Comparison of ENCODE assay signal across 1 cellular context in the genomic region with DNA sequence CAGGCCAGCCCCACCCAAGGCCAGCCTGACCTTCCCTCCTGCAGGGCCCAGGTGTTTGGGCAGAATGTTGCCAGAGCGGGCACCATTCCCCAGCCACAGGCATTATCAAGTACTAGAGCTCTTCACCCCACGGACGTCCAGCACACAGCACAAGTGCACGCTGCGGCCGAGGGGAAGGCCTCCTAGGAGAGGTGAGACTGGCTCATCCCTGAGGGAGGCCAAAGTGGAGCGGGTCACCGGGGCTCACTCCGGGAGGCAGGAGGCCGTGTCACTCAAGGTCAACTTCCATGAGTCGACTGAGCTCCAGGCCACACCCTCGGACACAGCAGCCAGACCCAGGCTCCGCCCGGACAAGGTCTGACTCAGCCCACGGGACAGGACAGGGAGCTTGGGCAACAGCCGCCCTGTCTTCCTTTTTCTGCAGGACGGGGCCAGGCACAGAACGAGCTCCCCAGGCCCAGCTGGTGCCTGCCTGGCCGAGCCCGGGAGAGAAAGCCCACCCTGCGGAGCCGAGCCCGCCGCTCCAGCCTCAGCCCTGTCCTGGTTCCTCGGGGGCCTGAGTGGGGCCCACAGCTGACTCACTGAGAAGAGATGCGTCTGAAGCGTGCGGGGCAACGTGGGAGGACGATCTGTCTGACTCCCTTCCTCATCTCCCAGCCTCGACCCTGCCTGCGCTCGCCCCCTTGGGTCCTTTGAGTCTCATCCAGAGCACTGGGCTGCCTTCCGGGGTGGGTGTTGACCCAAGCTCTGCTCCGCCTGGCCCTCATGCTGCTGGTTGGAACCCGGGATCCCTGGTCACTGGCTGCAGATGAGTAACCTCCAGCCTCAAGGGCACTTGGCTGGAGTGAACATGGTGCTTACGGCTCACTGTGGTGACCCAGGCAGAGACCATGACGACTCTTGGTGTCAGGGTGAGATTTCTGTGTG.
TF ChIP-seq lines count a peak whose summit lies in the region.

No MANE protein-coding gene starts in this region.

TF ChIP-seq in IMR-90, 13 proteins besides CTCF, POLR2A, EP300 and RAD21:
- TF ChIP-seq RCOR1 (IDR thresholded peaks at IDR 0.05; ENCODE audit: insufficient replicate concordance, low read length), result no peak
- TF ChIP-seq NFE2L2 (IDR thresholded peaks at IDR 0.05; ENCODE audit: low read depth, low read length), result no peak
- peak; percentile 87 for TF ChIP-seq CEBPB (IDR thresholded peaks at IDR 0.05; ENCODE audit: low read depth, low read length)
- no peak for TF ChIP-seq MXI1 (IDR thresholded peaks at IDR 0.05; ENCODE audit: borderline replicate concordance, low read depth, low read length)
- TF ChIP-seq MAFK (IDR thresholded peaks at IDR 0.05; ENCODE audit: low read depth, low read length), result no peak
- no peak for TF ChIP-seq CHD1 (IDR thresholded peaks at IDR 0.05; ENCODE audit: low read depth, low read length)
- 0 out of 2 replicates have a peak, but pooled peaks have one; percentile 9 for TF ChIP-seq MAZ (IDR thresholded peaks at IDR 0.05; ENCODE audit: borderline replicate concordance, low read depth, low read length)
